Comparison of ENCODE assay signal across 20 cellular contexts in the genomic region with DNA sequence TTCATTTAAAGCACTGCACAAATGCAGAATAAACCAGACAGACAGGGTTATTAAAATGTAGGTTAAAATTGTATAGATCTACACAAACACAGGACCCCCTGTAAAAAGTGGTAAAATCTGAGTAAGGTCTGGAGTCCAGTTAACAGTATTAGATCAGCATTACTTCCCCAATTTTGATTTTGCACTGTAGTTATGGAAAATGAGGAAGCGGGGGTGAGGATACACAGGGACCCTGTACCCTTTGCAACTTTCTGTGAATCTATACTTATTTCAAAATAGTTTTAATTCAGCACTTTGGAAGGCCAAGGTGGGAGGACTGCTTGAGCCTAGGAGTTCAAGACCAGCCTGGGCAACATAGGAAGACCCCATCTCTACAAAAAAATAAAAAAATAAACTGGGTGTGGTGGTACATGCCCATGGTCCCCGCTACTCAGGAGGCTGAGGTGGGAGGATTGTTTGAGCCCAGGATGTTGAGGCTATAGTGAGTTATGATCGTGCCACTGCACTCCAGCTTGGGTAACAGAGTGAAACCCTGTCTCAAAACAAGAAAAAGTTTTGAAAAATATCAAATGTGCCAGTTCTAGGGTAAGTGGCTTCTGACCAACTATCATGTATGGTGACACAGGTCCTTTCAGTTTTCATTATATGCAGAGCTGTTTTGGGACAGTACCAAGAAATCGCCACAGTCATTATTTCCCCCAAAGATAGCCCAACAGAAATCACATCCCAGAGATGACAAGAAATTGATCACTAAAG. TPM values are rescaled to one million over a fixed set of nuclear protein-coding genes. Genes with fewer than 3 reads are reported as not detected.
A peak's percentile ranks its signal among the peaks of the same experiment; 100 is the strongest.
DNase-seq lines count a peak whose midpoint lies in the region; TF ChIP-seq lines count a peak whose summit lies in the region.
"Had no signal": no experiment of that assay in that cellular context is flagged by ENCODE, and none has a peak within 500 bp of the region (broad histone marks: within the 10 kb centered on the region; RNA-seq: fewer than 3 reads in every experiment).

No MANE protein-coding gene starts in this region.

- CTCF ChIA-PET in activated CD4-positive, alpha-beta memory T cell treated with anti-CD3 and anti-CD28 coated beads, Interleukin-2, amount 10 ng/mL, durations not matched to agents 7 days and 5 days (lab: Charles Lee): interaction anchor here (0.7 to 1.3 kb wide), 2 partner anchors 10 to 15 kb away, joined by 3 read pairs; no protein-coding TSS in a partner anchor

- no peaks in the 10 kb centered on the region for H3K27me3 Mint-ChIP-seq in IgD-negative memory B cell
- no peaks in the 10 kb centered on the region for H3K27me3 Mint-ChIP-seq in activated CD4-positive, alpha-beta memory T cell treated with anti-CD3 and anti-CD28 coated beads, Interleukin-2, amount 10 ng/mL, durations not matched to agents 7 days and 5 days
- no peaks in the 10 kb centered on the region for H3K27me3 Mint-ChIP-seq in neural progenitor cell (ENCODE audit: insufficient read depth, low read depth)

- H3K4me3 Mint-ChIP-seq in IgD-negative memory B cell (peak overlapping the region in 2 of 4 donors; percentile 74 to 78), neural progenitor cell (no peak overlapping the region)
- no peak overlapping the region for H3K4me3 Mint-ChIP-seq in activated CD4-positive, alpha-beta memory T cell treated with anti-CD3 and anti-CD28 coated beads, Interleukin-2, amount 10 ng/mL, durations not matched to agents 7 days and 5 days

- H3K79me2 ChIP-seq in neural progenitor cell (ENCODE audit: low read depth): peaks cover 8% of the 10 kb centered on the region

- H3K4me1 ChIP-seq in neural progenitor cell: peaks cover 8% of the 10 kb centered on the region

- H3K9me3 Mint-ChIP-seq in IgD-negative memory B cell (no peaks in the 10 kb centered on the region), neural progenitor cell (no peaks in the 10 kb centered on the region)
- no peaks in the 10 kb centered on the region for H3K9me3 Mint-ChIP-seq in activated CD4-positive, alpha-beta memory T cell treated with anti-CD3 and anti-CD28 coated beads, Interleukin-2, amount 10 ng/mL, durations not matched to agents 7 days and 5 days
- H3K9me3 Mint-ChIP-seq: naive thymus-derived CD8-positive, alpha-beta T cell had no signal

- no peak overlapping the region for H3K27ac ChIP-seq in neural progenitor cell
- H3K27ac ChIP-seq: thyroid gland had no signal

- H3K9me3 ChIP-seq in neural progenitor cell (ENCODE audit: low read depth): no peaks in the 10 kb centered on the region
- H3K9me3 ChIP-seq: heart left ventricle, thyroid gland had no signal

- H3F3A ChIP-seq in neural progenitor cell (ENCODE audit: low read depth): no peaks in the 10 kb centered on the region

- no peak for TF ChIP-seq CTCF in neural progenitor cell (IDR thresholded peaks at IDR 0.05)

- DNase-seq in NOMO-1 (lab: John Stamatoyannopoulos, UW; ENCODE audit: unreplicated experiment in 2 of 2) (peak; percentile 18 to 69), neural progenitor cell (ENCODE audit: low spot score) (no peak), DMS53 (lab: John Stamatoyannopoulos, UW) (no peak), COR-L47 (lab: John Stamatoyannopoulos, UW) (no peak)
- no peak for DNase-seq in activated CD4-positive, alpha-beta memory T cell treated with anti-CD3 and anti-CD28 coated beads, Interleukin-2, amount 10 ng/mL, durations not matched to agents 7 days and 5 days
- DNase-seq in stimulated activated CD8-positive, alpha-beta memory T cell treated with anti-CD3 and anti-CD28 coated beads, Interleukin-4, amount 100 ng/mL, for 48 hours: peak; percentile 46
- DNase-seq: activated CD4-positive, alpha-beta T cell treated with anti-CD3 and anti-CD28 coated beads for 4 hours; amniotic stem cell; central memory CD4-positive, alpha-beta T cell; DMS 273 treated with DMSO at 0.1 percent for 48 hours; effector CD4-positive, alpha-beta T cell; heart left ventricle; naive thymus-derived CD8-positive, alpha-beta T cell; NCI-H2171; NCI-H774; Right ventricle myocardium superior; stimulated activated CD4-positive, alpha-beta T cell treated with anti-CD3 and anti-CD28 coated beads, Interleukin-4, amount 100 ng/mL, for 4 hours; thyroid gland had no signal

- no peak overlapping the region for H3K4me3 ChIP-seq in neural progenitor cell
- H3K4me3 ChIP-seq: lung, thyroid gland had no signal

- no peaks in the 10 kb centered on the region for H4K20me1 ChIP-seq in neural progenitor cell (ENCODE audit: low read depth)

- no peak overlapping the region for H3K4me2 ChIP-seq in neural progenitor cell

- no peak overlapping the region for H3K9ac ChIP-seq in neural progenitor cell

- no peaks in the 10 kb centered on the region for H3K36me3 ChIP-seq in neural progenitor cell
- H3K36me3 ChIP-seq: thyroid gland had no signal

- peak overlapping the region; percentile 40 to 89 (median 81) for H3K27ac Mint-ChIP-seq in IgD-negative memory B cell
- H3K27ac Mint-ChIP-seq in activated CD4-positive, alpha-beta memory T cell treated with anti-CD3 and anti-CD28 coated beads, Interleukin-2, amount 10 ng/mL, durations not matched to agents 7 days and 5 days: peak overlapping the region; percentile 54
- H3K27ac Mint-ChIP-seq in neural progenitor cell: no peak overlapping the region

- H3K27me3 ChIP-seq in neural progenitor cell: no peaks in the 10 kb centered on the region
- H3K27me3 ChIP-seq: heart left ventricle, thyroid gland had no signal

- H3K36me3 Mint-ChIP-seq in IgD-negative memory B cell (peaks cover 18% of the 10 kb centered on the region), neural progenitor cell (peaks cover 13% of the 10 kb centered on the region)
- peaks cover 90% of the 10 kb centered on the region for H3K36me3 Mint-ChIP-seq in activated CD4-positive, alpha-beta memory T cell treated with anti-CD3 and anti-CD28 coated beads, Interleukin-2, amount 10 ng/mL, durations not matched to agents 7 days and 5 days (ENCODE audit: low read depth)

- POLR2A ChIA-PET in activated CD4-positive, alpha-beta memory T cell treated with anti-CD3 and anti-CD28 coated beads, Interleukin-2, amount 10 ng/mL, durations not matched to agents 7 days and 5 days (lab: Charles Lee): interaction anchor here (1.9 kb wide), 1 partner anchor 13 kb away, joined by 5 read pairs; no protein-coding TSS in a partner anchor

- H2AFZ ChIP-seq in neural progenitor cell (replicated peaks): no peak overlapping the region

- H3K4me1 Mint-ChIP-seq in IgD-negative memory B cell (peaks cover 67 to 72% (median 72%) of the 10 kb centered on the region in 3 donors), neural progenitor cell (peaks cover 14% of the 10 kb centered on the region)
- peaks cover 81% of the 10 kb centered on the region for H3K4me1 Mint-ChIP-seq in activated CD4-positive, alpha-beta memory T cell treated with anti-CD3 and anti-CD28 coated beads, Interleukin-2, amount 10 ng/mL, durations not matched to agents 7 days and 5 days

RNA-seq across cellular contexts. Expression of gene SEL1L3, which starts 17.7 kb away (rescaled TPM):
- 174 TPM for polyA plus RNA-seq in IgD-negative memory B cell
- total RNA-seq in activated CD4-positive, alpha-beta memory T cell treated with anti-CD3 and anti-CD28 coated beads, Interleukin-2, amount 10 ng/mL, durations not matched to agents 7 days and 5 days: 10 to 100 TPM; 88.3 to 91.3 TPM
- 49.6 and 87.2 TPM in 2 replicates for total RNA-seq in neural progenitor cell (ENCODE audit: low replicate concordance)

Comparison
In these comparisons a context has a peak if more than half of its experiments do, and no peak if none do; other contexts are left out.
1. DNase-seq: peak in NOMO-1 (2 of 2) and stimulated activated CD8-positive, alpha-beta memory T cell treated with anti-CD3 and anti-CD28 coated beads, Interleukin-4, amount 100 ng/mL, for 48 hours (single experiment); none in activated CD4-positive, alpha-beta memory T cell treated with anti-CD3 and anti-CD28 coated beads, Interleukin-2, amount 10 ng/mL, durations not matched to agents 7 days and 5 days (single experiment), neural progenitor cell (single experiment), DMS53 (single experiment) and COR-L47 (single experiment).